ENCODE assay signal across 1 cellular context in genomic region chr3:45551214-45552010, GRCh38.
TF ChIP-seq lines count a peak whose summit lies in the region.

No MANE protein-coding gene starts in this region.

TF ChIP-seq in K562, 482 proteins besides CTCF, POLR2A, EP300 and RAD21 (continued from another document and continues in another):
- TF ChIP-seq HNRNPL (IDR thresholded peaks at IDR 0.05; ENCODE audit: low read depth, low read length) (no peak), CBFA2T3 (IDR thresholded peaks at IDR 0.05) (peak; percentile 89), ZNF23 (CRISPR knock-in tag; IDR thresholded peaks at IDR 0.05) (no peak), HDAC1 (IDR thresholded peaks at IDR 0.05) (peak in 1 of 2 experiments; percentile 80; a peak in 2 of 4 replicates), ZNF395 (CRISPR knock-in tag; IDR thresholded peaks at IDR 0.05) (peak; percentile 45; the same call in 1 of the 2 replicates), MEIS2 (IDR thresholded peaks at IDR 0.05; ENCODE audit: partially characterized antibody) (peak; percentile 37), MAX (CRISPR knock-in tag; IDR thresholded peaks at IDR 0.05) (peak; percentile 60), SAFB (IDR thresholded peaks at IDR 0.05; ENCODE audit: borderline replicate concordance, low read depth, low read length) (no peak), PML (IDR thresholded peaks at IDR 0.05; ENCODE audit: low read length) (0 out of 2 replicates have a peak, but pooled peaks have one; percentile 26), E2F6 (IDR thresholded peaks at IDR 0.05; ENCODE audit: borderline replicate concordance in 1 of 2, extremely low read depth in 1 of 2, insufficient read depth in 1 of 2, insufficient read length in 1 of 2, low read depth in 1 of 2, low read length in 1 of 2, poor library complexity in 1 of 2, severe bottlenecking in 1 of 2) (peak in 1 of 2 experiments; percentile 29), RUNX1 (IDR thresholded peaks at IDR 0.05; ENCODE audit: low read depth) (0 out of 2 replicates have a peak, but pooled peaks have one; percentile 42), GATA2 (CRISPR knock-in tag; IDR thresholded peaks at IDR 0.05) (peak; percentile 82), ZFX (CRISPR knock-in tag; IDR thresholded peaks at IDR 0.05) (peak; percentile 84), POLR2AphosphoS5 (IDR thresholded peaks at IDR 0.05; ENCODE audit: control insufficient read depth, insufficient read depth, low read depth, low read length) (peak; percentile 53; the same call in 1 of the 2 replicates), BCL6 (CRISPR knock-in tag; IDR thresholded peaks at IDR 0.05) (no peak), YY1 (IDR thresholded peaks at IDR 0.05; ENCODE audit: borderline replicate concordance in 1 of 3, control insufficient read depth in 1 of 3, extremely low read depth in 1 of 3, insufficient read depth in 3 of 3, insufficient read length in 1 of 3, insufficient replicate concordance in 2 of 3, low read depth in 1 of 3, low read length in 2 of 3) (peak in 1 of 3 experiments; percentile 9), JUN (IDR thresholded peaks at IDR 0.05; ENCODE audit: borderline replicate concordance, low read depth, low read length) (peak; percentile 97), JUN (CRISPR knock-in tag; IDR thresholded peaks at IDR 0.05; ENCODE audit: borderline replicate concordance) (no peak; the same call in 1 of the 2 replicates), SETDB1 (IDR thresholded peaks at IDR 0.05; ENCODE audit: low read length) (no peak), GATAD2A (IDR thresholded peaks at IDR 0.05) (peak; percentile 84), CBFB (CRISPR knock-in tag; IDR thresholded peaks at IDR 0.05) (peak; percentile 40; the same call in 1 of the 2 replicates), MTA1 (IDR thresholded peaks at IDR 0.05; ENCODE audit: borderline replicate concordance) (peak; percentile 33; the same call in 1 of the 2 replicates), CEBPG (CRISPR knock-in tag; IDR thresholded peaks at IDR 0.05) (no peak), CEBPG (tag; conservative IDR thresholded peaks at IDR 0.05 in 1 of 2, IDR thresholded peaks at IDR 0.05 in 1 of 2) (no peak), BHLHE40 (IDR thresholded peaks at IDR 0.05; ENCODE audit: low read length) (peak; percentile 70), MBD2 (IDR thresholded peaks at IDR 0.05; ENCODE audit: borderline replicate concordance, low read depth) (peak; percentile 83), ZNF280B (CRISPR knock-in tag; IDR thresholded peaks at IDR 0.05) (no peak), RCOR1 (IDR thresholded peaks at IDR 0.05; ENCODE audit: borderline replicate concordance in 1 of 2, low read depth in 2 of 2, low read length in 2 of 2) (peak; percentile 25 to 82; a peak in 2 of 4 replicates), ZNF583 (CRISPR knock-in tag; IDR thresholded peaks at IDR 0.05) (no peak), FOXK1 (CRISPR knock-in tag; IDR thresholded peaks at IDR 0.05; ENCODE audit: borderline replicate concordance) (0 out of 2 replicates have a peak, but pooled peaks have one; percentile 26), L3MBTL2 (IDR thresholded peaks at IDR 0.05) (peak; percentile 58; the same call in 1 of the 2 replicates), SIN3A (IDR thresholded peaks at IDR 0.05; ENCODE audit: borderline replicate concordance in 2 of 2, control insufficient read depth in 1 of 2, low read depth in 2 of 2, low read length in 2 of 2) (0 out of 4 replicates have a peak, but pooled peaks of 1 of the 2 experiments have one; percentile 27), NKRF (IDR thresholded peaks at IDR 0.05; ENCODE audit: borderline replicate concordance) (peak; percentile 19; the same call in 1 of the 2 replicates), TBP (optimal IDR thresholded peaks at IDR 0.05; ENCODE audit: low read depth, low read length) (peak; percentile 32), ZFPM2 (CRISPR knock-in tag; IDR thresholded peaks at IDR 0.05) (no peak), CBFA2T2 (conservative IDR thresholded peaks at IDR 0.05) (peak; percentile 74), NFE2L1 (tag; IDR thresholded peaks at IDR 0.05; ENCODE audit: borderline replicate concordance, low read depth) (no peak), MLLT1 (IDR thresholded peaks at IDR 0.05) (0 out of 4 replicates have a peak, but pooled peaks of 1 of the 2 experiments have one; percentile 18), MTA3 (IDR thresholded peaks at IDR 0.05; ENCODE audit: borderline replicate concordance) (peak; percentile 86), SP1 (CRISPR knock-in tag; IDR thresholded peaks at IDR 0.05) (peak; percentile 47), ETV5 (CRISPR knock-in tag; IDR thresholded peaks at IDR 0.05; ENCODE audit: low read depth) (0 out of 2 replicates have a peak, but pooled peaks have one; percentile 36), SNAPC5 (CRISPR knock-in tag; IDR thresholded peaks at IDR 0.05) (no peak), JUND (IDR thresholded peaks at IDR 0.05; ENCODE audit: borderline replicate concordance, low read depth, low read length) (peak; percentile 97), JUND (tag; IDR thresholded peaks at IDR 0.05; ENCODE audit: borderline replicate concordance, low read depth, low read length) (peak; percentile 98), CCNT2 (IDR thresholded peaks at IDR 0.05; ENCODE audit: borderline replicate concordance, extremely low read depth, insufficient read length, low read depth, low read length) (peak; percentile 62), COPS2 (conservative IDR thresholded peaks at IDR 0.05) (no peak), ESRRB (CRISPR knock-in tag; IDR thresholded peaks at IDR 0.05; ENCODE audit: borderline replicate concordance) (no peak), VEZF1 (CRISPR knock-in tag; IDR thresholded peaks at IDR 0.05) (peak; percentile 76), MCM2 (IDR thresholded peaks at IDR 0.05; ENCODE audit: low read depth) (no peak), CREB1 (IDR thresholded peaks at IDR 0.05) (peak; percentile 62; the same call in 1 of the 2 replicates), CREB1 (CRISPR knock-in tag; IDR thresholded peaks at IDR 0.05) (no peak), CXXC5 (CRISPR knock-in tag; IDR thresholded peaks at IDR 0.05) (no peak), RNF2 (IDR thresholded peaks at IDR 0.05) (peak; percentile 47; the same call in 1 of the 2 replicates), KLF16 (IDR thresholded peaks at IDR 0.05) (0 out of 2 replicates have a peak, but pooled peaks have one; percentile 3), SMARCB1 (IDR thresholded peaks at IDR 0.05; ENCODE audit: insufficient read length, low read depth) (no peak), MYNN (IDR thresholded peaks at IDR 0.05) (peak; percentile 95), MYNN (CRISPR knock-in tag; IDR thresholded peaks at IDR 0.05) (no peak), USF2 (CRISPR knock-in tag; IDR thresholded peaks at IDR 0.05) (no peak), FOS (IDR thresholded peaks at IDR 0.05; ENCODE audit: extremely low read depth, insufficient read length) (peak; percentile 67), NR4A1 (CRISPR knock-in tag; IDR thresholded peaks at IDR 0.05) (no peak), NR4A1 (tag; IDR thresholded peaks at IDR 0.05) (peak; percentile 69; the same call in 1 of the 2 replicates), SMARCC2 (IDR thresholded peaks at IDR 0.05; ENCODE audit: low read depth) (peak; percentile 85), ZNF785 (CRISPR knock-in tag; IDR thresholded peaks at IDR 0.05) (no peak), ATF6 (CRISPR knock-in tag; IDR thresholded peaks at IDR 0.05) (0 out of 2 replicates have a peak, but pooled peaks have one; percentile 43), NR2C2 (CRISPR knock-in tag; IDR thresholded peaks at IDR 0.05) (no peak), NR2C2 (tag; IDR thresholded peaks at IDR 0.05) (peak; percentile 52), ATF1 (CRISPR knock-in tag; IDR thresholded peaks at IDR 0.05) (no peak), ATF1 (tag; IDR thresholded peaks at IDR 0.05) (peak; percentile 66)
